Comparison of ENCODE assay signal across 18 cellular contexts in genomic region chr1:213094446-213094845, GRCh38. TPM values are rescaled to one million over a fixed set of nuclear protein-coding genes. Genes with fewer than 3 reads are reported as not detected.
DNase-seq lines count a peak whose midpoint lies in the region; ATAC-seq, FAIRE-seq and TF ChIP-seq lines count a peak whose summit lies in the region.
"Had no signal": no experiment of that assay in that cellular context is flagged by ENCODE, and none has a peak within 500 bp of the region (broad histone marks: within the 10 kb centered on the region; RNA-seq: fewer than 3 reads in every experiment).

No MANE protein-coding gene starts in this region.

- H3K4me1 ChIP-seq in PC-3 (ENCODE audit: insufficient read depth, low read length): peaks cover 5% of the 10 kb centered on the region; the same call in 1 of the 2 replicates
- no peaks in the 10 kb centered on the region for H3K4me1 ChIP-seq in mesodermal cell (ENCODE audit: control insufficient read depth, insufficient read depth, low read length, poor library complexity, severe bottlenecking)
- no peaks in the 10 kb centered on the region for H3K4me1 ChIP-seq in upper lobe of right lung
- H3K4me1 ChIP-seq in colonic mucosa: no peaks in the 10 kb centered on the region
- H3K4me1 ChIP-seq: BE2C had no signal

- 85 to 95% methylated on average over 2 of the region's 3 CpGs for WGBS in mesodermal cell (ENCODE audit: insufficient coverage in 2 of 2), 2 experiments

- H3F3A ChIP-seq in PC-3 (ENCODE audit: low read length, unreplicated experiment): no peaks in the 10 kb centered on the region

- DNase-seq in PC-3 (no peak), urothelium cell line (ENCODE audit: low spot score) (no peak), upper lobe of right lung (no peak), colonic mucosa (no peak)
- DNase-seq: BE2C; CD4-positive, alpha-beta T cell; DND-41; NCI-H1048; NCI-H146; NCI-H2081 treated with DMSO at 0.1 percent for 48 hours; NCI-H510A treated with DMSO at 0.1 percent for 48 hours; NCI-H82 had no signal

- H4K20me1 ChIP-seq in PC-3 (ENCODE audit: low read length): no peaks in the 10 kb centered on the region

- no peaks in the 10 kb centered on the region for H3K9me3 ChIP-seq in PC-3 (ENCODE audit: low read length)
- peaks cover 3% of the 10 kb centered on the region for H3K9me3 ChIP-seq in mesodermal cell (ENCODE audit: control insufficient read depth, low read length)
- no peaks in the 10 kb centered on the region for H3K9me3 ChIP-seq in upper lobe of right lung
- H3K9me3 ChIP-seq in colonic mucosa: no peaks in the 10 kb centered on the region
- H3K9me3 ChIP-seq: BE2C had no signal

- H3K9me2 ChIP-seq in PC-3 (replicated peaks; ENCODE audit: low read length): no peaks in the 10 kb centered on the region

- no TSS peak for BruUV-seq in PC-3 (replicated peaks; lab: Mats Ljungman, UMichigan)

- peak; percentile 52 for FAIRE-seq in urothelium cell line (lab: Jason Lieb, UNC)
- FAIRE-seq: G401.6 had no signal

- H3K36me3 ChIP-seq in PC-3 (ENCODE audit: low read depth, low read length) (no peaks in the 10 kb centered on the region), mesodermal cell (ENCODE audit: control insufficient read depth, insufficient read depth, low read length) (peaks cover 26% of the 10 kb centered on the region), upper lobe of right lung (no peaks in the 10 kb centered on the region), colonic mucosa (no peaks in the 10 kb centered on the region)
- H3K36me3 ChIP-seq: BE2C had no signal

- TF ChIP-seq CTCF in PC-3 (conservative IDR thresholded peaks at IDR 0.05; ENCODE audit: low read depth, low read length) (no peak), upper lobe of right lung (IDR thresholded peaks at IDR 0.05) (no peak), colonic mucosa (IDR thresholded peaks at IDR 0.05) (no peak)

- H3K27ac ChIP-seq in PC-3 (ENCODE audit: low read length) (no peak overlapping the region), cingulate gyrus (ENCODE audit: low read depth, low read length) (peak overlapping the region; percentile 71), mesodermal cell (ENCODE audit: low read depth, low read length, severe bottlenecking) (peak overlapping the region; percentile 8), upper lobe of right lung (no peak overlapping the region), colonic mucosa (no peak overlapping the region)
- H3K27ac ChIP-seq: SK-N-MC had no signal

- no peak overlapping the region for H2AFZ ChIP-seq in PC-3 (ENCODE audit: low read length)
- H2AFZ ChIP-seq: GM23338 had no signal

- intact Hi-C loops in PC-3 (cut with micrococcal nuclease) (no loop called here), upper lobe of right lung (cut with DNase I) (no loop called here), colonic mucosa (cut with DNase I) (no loop called here)

- H3K9ac ChIP-seq in PC-3 (ENCODE audit: low read length) (no peak overlapping the region), colonic mucosa (ENCODE audit: low read depth in 2 of 2, low read length in 2 of 2) (no peak overlapping the region)

- H3K4me3 ChIP-seq in PC-3 (ENCODE audit: low read length) (no peak overlapping the region), mesodermal cell (ENCODE audit: extremely low read depth, insufficient read depth, low read length, poor library complexity, severe bottlenecking) (no peak overlapping the region), upper lobe of right lung (no peak overlapping the region), colonic mucosa (no peak overlapping the region)
- H3K4me3 ChIP-seq: GM23338, SK-N-MC had no signal

- ATAC-seq in PC-3 (peak; percentile 51), GM18511 (IDR thresholded peaks at IDR 0.05; ENCODE audit: unreplicated experiment) (no peak), upper lobe of right lung (no peak)
- ATAC-seq: GM23338 had no signal

- H3K27me3 ChIP-seq in PC-3 (ENCODE audit: low read length) (no peaks in the 10 kb centered on the region), upper lobe of right lung (no peaks in the 10 kb centered on the region), colonic mucosa (no peaks in the 10 kb centered on the region)
- H3K27me3 ChIP-seq: BE2C had no signal

- H3K4me2 ChIP-seq in PC-3 (ENCODE audit: low read length): no peak overlapping the region
- H3K4me2 ChIP-seq: GM23338 had no signal

- CTCF ChIA-PET in PC-3 (lab: Charles Lee): no interaction called here

- no peaks in the 10 kb centered on the region for H3K79me2 ChIP-seq in PC-3 (ENCODE audit: low read length)

- POLR2A ChIA-PET in PC-3 (lab: Charles Lee; ENCODE audit: unreplicated experiment): interaction anchor here (0.5 kb wide), 1 partner anchor 78 kb away, joined by 18 read pairs; no protein-coding TSS in a partner anchor

RNA-seq across cellular contexts. Expression of gene RPS6KC1, which starts 43.4 kb away (rescaled TPM):
- total RNA-seq in PC-3 (2014; rRNA removed) (21.1 and 22.3 TPM in 2 replicates), upper lobe of right lung (15.1 TPM), colonic mucosa (1 to 10 TPM; 8.8 to 9.6 TPM)
- polyA plus RNA-seq in mesodermal cell (2013, experiment 1 of 2): 16.4 TPM
- 19.1 TPM for polyA plus RNA-seq in mesodermal cell (2013, experiment 2 of 2)

Comparison
In these comparisons a context has a peak if more than half of its experiments do, and no peak if none do; other contexts are left out.
1. H3K27ac ChIP-seq: peak in cingulate gyrus (single experiment) and mesodermal cell (single experiment); none in PC-3 (single experiment), upper lobe of right lung (single experiment) and colonic mucosa (single experiment).